In the genomic region with DNA sequence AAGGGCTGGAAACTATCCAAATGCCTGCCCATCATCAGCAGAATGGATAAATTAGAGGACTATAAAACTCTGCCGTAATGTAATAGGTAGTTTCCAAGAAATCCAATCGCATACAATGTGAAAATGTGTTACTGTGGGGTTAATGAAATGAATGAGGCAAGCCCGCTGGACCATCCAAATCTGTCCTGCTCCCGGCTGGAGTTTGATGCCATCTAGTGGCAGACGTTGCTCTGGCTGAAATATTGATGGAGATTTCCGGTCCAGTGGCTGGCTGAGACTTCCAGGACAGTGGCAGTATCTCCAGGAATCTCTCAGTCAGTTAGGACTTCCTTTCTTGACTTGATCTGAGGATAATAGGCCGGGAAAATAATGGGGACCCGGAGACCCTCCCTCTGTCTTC, we compare ENCODE assay signal across 20 cellular contexts. TPM values are rescaled to one million over a fixed set of nuclear protein-coding genes. Genes with fewer than 3 reads are reported as not detected.
"Had no signal": no experiment of that assay in that cellular context is flagged by ENCODE, and none has a peak within 500 bp of the region (broad histone marks: within the 10 kb centered on the region; RNA-seq: fewer than 3 reads in every experiment).

No MANE protein-coding gene starts in this region.

RNA-seq across cellular contexts. Expression of a gene that starts 1.9 kb away (rescaled TPM):
- total RNA-seq: esophagus mucosa; fibroblast of lung; gastrocnemius medialis; hepatocyte; kidney; left cardiac atrium; lower leg skin; mammary epithelial cell; mesenteric fat pad; mononuclear cell; naive thymus-derived CD8-positive, alpha-beta T cell; osteocyte; posterior vena cava; skeletal muscle tissue; spleen; stomach; thoracic aorta; transverse colon; urinary bladder had no signal
- polyA plus RNA-seq: fibroblast of lung; hepatocyte; mammary epithelial cell; naive thymus-derived CD8-positive, alpha-beta T cell; neural cell; spleen; stomach; urinary bladder had no signal

RNA-seq across cellular contexts. Expression of a gene that starts 36.1 kb away (rescaled TPM):
- total RNA-seq: esophagus mucosa; fibroblast of lung; gastrocnemius medialis; hepatocyte; kidney; left cardiac atrium; lower leg skin; mammary epithelial cell; mesenteric fat pad; mononuclear cell; naive thymus-derived CD8-positive, alpha-beta T cell; osteocyte; posterior vena cava; skeletal muscle tissue; spleen; stomach; thoracic aorta; transverse colon; urinary bladder had no signal
- polyA plus RNA-seq: fibroblast of lung; hepatocyte; mammary epithelial cell; naive thymus-derived CD8-positive, alpha-beta T cell; neural cell; spleen; stomach; urinary bladder had no signal
